Comparison of ENCODE assay signal across 30 cellular contexts in genomic region chr13:31798189-31798588, GRCh38. TPM values are rescaled to one million over a fixed set of nuclear protein-coding genes. Genes with fewer than 3 reads are reported as not detected.
"Had no signal": no experiment of that assay in that cellular context is flagged by ENCODE, and none has a peak within 500 bp of the region (broad histone marks: within the 10 kb centered on the region; RNA-seq: fewer than 3 reads in every experiment).

No MANE protein-coding gene starts in this region.

- H3K9me3 ChIP-seq: ovary, prostate gland, transverse colon, vagina had no signal

- DNase-seq: activated CD4-positive, alpha-beta T cell treated with anti-CD3 and anti-CD28 coated beads, Interleukin-2, amount 10 ng/mL, durations not matched to agents 24 days and 14 days; activated CD8-positive, alpha-beta memory T cell treated with anti-CD3 and anti-CD28 coated beads, Interleukin-2, amount 10 ng/mL, durations not matched to agents 7 days and 5 days; activated CD8-positive, alpha-beta T cell treated with anti-CD3 and anti-CD28 coated beads for 36 hours; activated gamma-delta T cell treated with Interleukin-2 at 50 U/mL for 16 hours; activated naive CD8-positive, alpha-beta T cell treated with anti-CD3 and anti-CD28 coated beads for 36 hours; activated T-cell treated with anti-CD3 and anti-CD28 coated beads for 4 hours; amniotic stem cell; effector CD4-positive, alpha-beta T cell; glutamatergic neuron; immature natural killer cell; natural killer cell; ovary; stimulated activated CD4-positive, alpha-beta T cell treated with anti-CD3 and anti-CD28 coated beads, Interleukin-2, amount 100 ng/mL, for 48 hours; stimulated activated CD8-positive, alpha-beta memory T cell treated with anti-CD3 and anti-CD28 coated beads, Interleukin-4, amount 100 ng/mL, for 48 hours; stimulated activated naive B cell treated with anti-CD40 and anti-IgM and Interleukin-4, amounts not matched to agents 10 μg/mL and 1 μg/mL and 100 μg/mL, for 72 hours; T-helper 2 cell; transverse colon had no signal

- H3K4me1 Mint-ChIP-seq: activated naive CD8-positive, alpha-beta T cell treated with anti-CD3 and anti-CD28 coated beads for 36 hours; stimulated activated naive B cell treated with anti-CD40 and anti-IgM and Interleukin-4, amounts not matched to agents 10 μg/mL and 1 μg/mL and 100 μg/mL, for 72 hours had no signal

- H3K4me3 Mint-ChIP-seq: activated CD4-positive, alpha-beta T cell treated with anti-CD3 and anti-CD28 coated beads, Interleukin-2, amount 10 ng/mL, durations not matched to agents 24 days and 14 days; activated CD8-positive, alpha-beta memory T cell treated with anti-CD3 and anti-CD28 coated beads, Interleukin-2, amount 10 ng/mL, durations not matched to agents 7 days and 5 days; activated CD8-positive, alpha-beta T cell treated with anti-CD3 and anti-CD28 coated beads for 36 hours; activated naive CD8-positive, alpha-beta T cell treated with anti-CD3 and anti-CD28 coated beads for 36 hours; activated T-helper 1 cell treated with anti-CD3 and anti-CD28 coated beads, Interleukin-12 subunit alpha, Interleukin-12 subunit beta, Interleukin-2, Interleukin-4 antibody, amounts not matched to agents 30 ng/mL and 10 ng/mL and 1 ng/mL, durations not matched to agents 14 hours and 24 hours and 36 hours; immature natural killer cell; mesothelial cell of epicardium; natural killer cell; stimulated activated naive B cell treated with anti-CD40 and anti-IgM and Interleukin-4, amounts not matched to agents 10 μg/mL and 1 μg/mL and 100 μg/mL, for 72 hours had no signal

- H3K4me2 ChIP-seq: hepatocyte had no signal

- H3K27me3 ChIP-seq: cardiac muscle cell, hepatocyte, ovary, transverse colon, vagina had no signal

- H3K27ac ChIP-seq: cardiac muscle cell, hepatocyte, ovary, prostate gland, transverse colon, vagina, VCaP had no signal

- H3K36me3 Mint-ChIP-seq: activated CD8-positive, alpha-beta memory T cell treated with anti-CD3 and anti-CD28 coated beads, Interleukin-2, amount 10 ng/mL, durations not matched to agents 7 days and 5 days; activated naive CD8-positive, alpha-beta T cell treated with anti-CD3 and anti-CD28 coated beads for 36 hours; immature natural killer cell; mesothelial cell of epicardium; natural killer cell; stimulated activated naive B cell treated with anti-CD40 and anti-IgM and Interleukin-4, amounts not matched to agents 10 μg/mL and 1 μg/mL and 100 μg/mL, for 72 hours had no signal

- ATAC-seq: activated CD4-positive, CD25-positive, alpha-beta regulatory T cell treated with anti-CD3 and anti-CD28 coated beads, Interleukin-2, amount 50 U/mL, for 24 hours; activated CD8-positive, alpha-beta memory T cell treated with anti-CD3 and anti-CD28 coated beads, Interleukin-2, amount 10 ng/mL, durations not matched to agents 7 days and 5 days; activated CD8-positive, alpha-beta T cell treated with anti-CD3 and anti-CD28 coated beads for 36 hours; left lobe of liver; natural killer cell; stimulated activated naive B cell treated with anti-CD40 and anti-IgM and Interleukin-4, amounts not matched to agents 10 μg/mL and 1 μg/mL and 100 μg/mL, for 72 hours had no signal

- H2AFZ ChIP-seq: hepatocyte had no signal

- H3K4me3 ChIP-seq: cardiac muscle cell, hepatocyte, ovary, prostate gland, transverse colon, vagina had no signal

- H3K36me3 ChIP-seq: cardiac muscle cell, ovary, prostate gland, transverse colon, vagina had no signal

- H3K27me3 Mint-ChIP-seq: activated naive CD8-positive, alpha-beta T cell treated with anti-CD3 and anti-CD28 coated beads for 36 hours had no signal

- H3K27ac Mint-ChIP-seq: activated CD4-positive, alpha-beta T cell treated with anti-CD3 and anti-CD28 coated beads, Interleukin-2, amount 10 ng/mL, durations not matched to agents 24 days and 14 days; activated CD8-positive, alpha-beta memory T cell treated with anti-CD3 and anti-CD28 coated beads, Interleukin-2, amount 10 ng/mL, durations not matched to agents 7 days and 5 days; activated CD8-positive, alpha-beta T cell treated with anti-CD3 and anti-CD28 coated beads for 36 hours; activated naive CD8-positive, alpha-beta T cell treated with anti-CD3 and anti-CD28 coated beads for 36 hours; activated T-helper 1 cell treated with anti-CD3 and anti-CD28 coated beads, Interleukin-12 subunit alpha, Interleukin-12 subunit beta, Interleukin-2, Interleukin-4 antibody, amounts not matched to agents 30 ng/mL and 10 ng/mL and 1 ng/mL, durations not matched to agents 14 hours and 24 hours and 36 hours; mesothelial cell of epicardium; natural killer cell; stimulated activated naive B cell treated with anti-CD40 and anti-IgM and Interleukin-4, amounts not matched to agents 10 μg/mL and 1 μg/mL and 100 μg/mL, for 72 hours had no signal

- H3K4me1 ChIP-seq: prostate gland, transverse colon, vagina had no signal

RNA-seq across cellular contexts. Expression of gene RXFP2, which starts 58.9 kb away (rescaled TPM):
- total RNA-seq: activated CD4-positive, alpha-beta T cell treated with anti-CD3 and anti-CD28 coated beads, Interleukin-2, amount 10 ng/mL, durations not matched to agents 24 days and 14 days; activated CD8-positive, alpha-beta memory T cell treated with anti-CD3 and anti-CD28 coated beads, Interleukin-2, amount 10 ng/mL, durations not matched to agents 7 days and 5 days; activated CD8-positive, alpha-beta T cell treated with anti-CD3 and anti-CD28 coated beads for 36 hours; activated naive CD8-positive, alpha-beta T cell treated with anti-CD3 and anti-CD28 coated beads for 36 hours; activated T-helper 1 cell treated with anti-CD3 and anti-CD28 coated beads, Interleukin-12 subunit alpha, Interleukin-12 subunit beta, Interleukin-2, Interleukin-4 antibody, amounts not matched to agents 30 ng/mL and 10 ng/mL and 1 ng/mL, durations not matched to agents 14 hours and 24 hours and 36 hours; cardiac muscle cell; epithelial cell of proximal tubule; hepatocyte; kidney epithelial cell; left lobe of liver; lung microvascular endothelial cell; natural killer cell; prostate gland; temporal lobe; transverse colon; vagina had no signal
- polyA plus RNA-seq: cardiac muscle cell, hepatocyte, immature natural killer cell had no signal
